8 cellular contexts compared by ENCODE assay signal in genomic region chr22:35301370-35301874, GRCh38. TPM values are rescaled to one million over a fixed set of nuclear protein-coding genes. Genes with fewer than 3 reads are reported as not detected.
A peak's percentile ranks its signal among the peaks of the same experiment; 100 is the strongest.
DNase-seq lines count a peak whose midpoint lies in the region; ATAC-seq and TF ChIP-seq lines count a peak whose summit lies in the region.

No MANE protein-coding gene starts in this region.

- no peak overlapping the region for H3K4ac ChIP-seq in mesendoderm (ENCODE audit: low read depth, low read length)

- H3K79me2 ChIP-seq in mesendoderm (ENCODE audit: control insufficient read depth, insufficient read depth, low read length) = no peaks in the 10 kb centered on the region

- H3K4me1 ChIP-seq in body of pancreas (peaks cover 24% of the 10 kb centered on the region), mesendoderm (ENCODE audit: control insufficient read depth, low read depth, low read length) (peaks cover 3% of the 10 kb centered on the region)

- no peak overlapping the region for H3K18ac ChIP-seq in mesendoderm (ENCODE audit: low read length)

- H2BK120ac ChIP-seq in mesendoderm (ENCODE audit: low read depth, low read length) = no peak overlapping the region

- H3K4me1 Mint-ChIP-seq in CD14-positive monocyte = peaks cover 39% of the 10 kb centered on the region

- no peak overlapping the region for H4K5ac ChIP-seq in mesendoderm (ENCODE audit: low read length)

- TF ChIP-seq CTCF in CD14-positive monocyte (IDR thresholded peaks at IDR 0.05) = no peak
- TF ChIP-seq CTCF in body of pancreas (IDR thresholded peaks at IDR 0.05) = no peak

- H3K36me3 ChIP-seq in body of pancreas (replicated peaks in 1 of 2; ENCODE audit: insufficient read depth in 1 of 2, low read depth in 2 of 2) (no peaks in the 10 kb centered on the region), mesendoderm (ENCODE audit: control insufficient read depth, insufficient read depth, low read length) (no peaks in the 10 kb centered on the region)

- intact Hi-C loops in CD14-positive monocyte (cut with micrococcal nuclease) (loop anchor here (1.0 to 5.0 kb wide), 3 partner anchors 29 to 106 kb away; partner anchors contain the start of gene HMGXB4 (in 1 of the 2)), body of pancreas (cut with DNase I) (no loop called here)

- peak overlapping the region in 3 of 4 donors; percentile 92 to 98 (median 94) for H3K27ac ChIP-seq in body of pancreas
- no peak overlapping the region for H3K27ac ChIP-seq in mesendoderm (ENCODE audit: low read depth, low read length)

- no peaks in the 10 kb centered on the region for H3K27me3 ChIP-seq in body of pancreas
- no peaks in the 10 kb centered on the region for H3K27me3 ChIP-seq in mesendoderm (ENCODE audit: insufficient read depth, low read length, poor library complexity)

- no peak overlapping the region for H3K4me3 ChIP-seq in body of pancreas
- no peak overlapping the region for H3K4me3 ChIP-seq in mesendoderm (ENCODE audit: low read length)

- H3K36me3 Mint-ChIP-seq in CD14-positive monocyte = peaks cover 38 to 55% of the 10 kb centered on the region in 2 donors

- no peak overlapping the region for H3K9ac ChIP-seq in mesendoderm (ENCODE audit: low read length)

- peaks cover 7% of the 10 kb centered on the region for H3K79me1 ChIP-seq in mesendoderm (ENCODE audit: low read length)

- no peak overlapping the region for H4K8ac ChIP-seq in mesendoderm (ENCODE audit: low read depth, low read length)

- no peak for ATAC-seq in body of pancreas
- no peak for ATAC-seq in GM21526 (IDR thresholded peaks at IDR 0.05; ENCODE audit: low FRiP score, unreplicated experiment)

- no peak overlapping the region for H2BK15ac ChIP-seq in mesendoderm (replicated peaks; ENCODE audit: low read depth)

- H3K4me2 ChIP-seq in mesendoderm (ENCODE audit: low read length) = no peak overlapping the region

- H3K9me3 Mint-ChIP-seq in CD14-positive monocyte = no peaks in the 10 kb centered on the region

- H3K56ac ChIP-seq in mesendoderm (ENCODE audit: low read length) = no peak overlapping the region

- H2BK5ac ChIP-seq in mesendoderm (ENCODE audit: low read length) = no peak overlapping the region

- no peak overlapping the region for H2AK5ac ChIP-seq in mesendoderm (ENCODE audit: low read length)

- peak overlapping the region; percentile 98 to 99 (median 98) for H3K27ac Mint-ChIP-seq in CD14-positive monocyte

- H3K27me3 Mint-ChIP-seq in CD14-positive monocyte (ENCODE audit: low read depth in 3 of 3) = peaks cover 0 to 3% (median 0%) of the 10 kb centered on the region in 3 donors

- H3K23ac ChIP-seq in mesendoderm (ENCODE audit: low read length) = no peak overlapping the region

- DNase-seq in CD14-positive monocyte (ENCODE audit: low spot score) = peak; percentile 97
- peak; percentile 25 for DNase-seq in M059J (ENCODE audit: low read depth)
- DNase-seq in body of pancreas = peak in 2 of 4 donors; percentile 28 to 71
- DNase-seq in mesendoderm = peak; percentile 37
- DNase-seq in NCI-H446 treated with DMSO at 0.1 percent for 48 hours (lab: John Stamatoyannopoulos, UW) = no peak
- no peak for DNase-seq in KG1 (lab: John Stamatoyannopoulos, UW)
- DNase-seq in NCI-H128 (lab: John Stamatoyannopoulos, UW; ENCODE audit: unreplicated experiment) = no peak

- no peaks in the 10 kb centered on the region for H3K9me3 ChIP-seq in body of pancreas

- H3K4me3 Mint-ChIP-seq in CD14-positive monocyte = peak overlapping the region; percentile 82 to 88

- no peak for TF ChIP-seq POLR2A in body of pancreas (IDR thresholded peaks at IDR 0.05)

- 68 to 76% methylated on average over 17 of the region's 17 CpGs for WGBS in body of pancreas, 2 donors
- no CpG with 5 or more reads among the region's 17 CpGs for WGBS in mesendoderm (ENCODE audit: extremely low coverage, insufficient coverage, low lambda C conversion rate)

RNA-seq across cellular contexts. Expression of gene TOM1, which starts 1.7 kb away (rescaled TPM):
- 100 to 1,000 TPM in 1 of 2 donors, 10 to 100 TPM in 1; 80.5 to 120 TPM for polyA plus RNA-seq in CD14-positive monocyte
- 17.1 and 21.4 TPM in 2 replicates for total RNA-seq in M059J (2014; rRNA removed; shearing (Covaris generic))
- total RNA-seq in body of pancreas = 10 to 100 TPM; 34.0 to 42.2 TPM
- 11.9 TPM for polyA plus RNA-seq in mesendoderm (2013, experiment 1 of 2)
- polyA plus RNA-seq in mesendoderm (2013, experiment 2 of 2) = 11.1 TPM

RNA-seq across cellular contexts. Expression of gene HMGXB4, which starts 44.1 kb away (rescaled TPM):
- polyA plus RNA-seq in CD14-positive monocyte = 1 to 10 TPM; 6.3 to 8.1 TPM
- total RNA-seq in M059J (2014; rRNA removed; shearing (Covaris generic)) = 8.3 and 17.6 TPM in 2 replicates
- total RNA-seq in body of pancreas = 10 to 100 TPM in 1 of 2 donors, 1 to 10 TPM in 1; 8.2 to 13.0 TPM
- polyA plus RNA-seq in mesendoderm (2013, experiment 1 of 2) = 40.0 TPM
- 39.0 TPM for polyA plus RNA-seq in mesendoderm (2013, experiment 2 of 2)

Comparison
In these comparisons a context has a peak if more than half of its experiments do, and no peak if none do; other contexts are left out.
1. DNase-seq: peak in CD14-positive monocyte (single experiment), M059J (single experiment) and mesendoderm (single experiment); none in NCI-H446 treated with DMSO at 0.1 percent for 48 hours (single experiment), KG1 (single experiment) and NCI-H128 (single experiment).